ENCODE assay signal across 11 cellular contexts in the genomic region with DNA sequence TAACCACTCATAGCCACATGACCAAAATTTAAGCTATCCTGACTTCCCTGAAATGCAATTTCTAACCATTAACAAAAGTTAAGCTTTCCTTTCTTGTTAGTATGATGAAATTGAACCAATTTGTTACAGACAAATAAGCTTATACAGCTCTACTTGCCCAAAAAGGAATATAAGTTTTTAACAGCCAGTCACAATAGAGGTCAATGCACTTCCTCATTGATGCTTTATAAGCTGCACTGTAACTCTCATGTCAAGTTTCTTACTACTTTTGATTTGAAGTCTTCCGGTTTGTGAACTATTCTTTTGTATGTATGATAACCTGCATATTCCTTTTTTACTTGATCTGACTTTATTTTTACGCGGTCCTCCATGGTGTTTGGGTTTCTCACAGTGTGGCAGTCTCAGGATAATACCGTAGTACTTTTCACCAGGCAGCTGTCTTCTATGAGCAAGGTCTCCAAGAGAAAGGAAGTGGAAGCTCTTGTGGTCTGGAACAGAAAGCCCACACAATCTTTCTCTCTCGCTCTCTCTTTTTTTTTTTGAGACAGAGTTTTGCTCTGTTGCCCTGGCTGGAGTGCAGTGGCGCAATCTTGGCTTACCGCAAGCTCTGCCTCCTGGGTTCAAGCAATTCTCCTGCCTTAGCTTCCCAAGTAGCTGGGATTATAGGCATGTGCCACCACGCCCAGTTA.
DNase-seq lines count a peak whose midpoint lies in the region; ATAC-seq, FAIRE-seq and TF ChIP-seq lines count a peak whose summit lies in the region.
"Had no signal": no experiment of that assay in that cellular context is flagged by ENCODE, and none has a peak within 500 bp of the region (broad histone marks: within the 10 kb centered on the region; RNA-seq: fewer than 3 reads in every experiment).

No MANE protein-coding gene starts in this region.

- no peaks in the 10 kb centered on the region for H3K9me3 Mint-ChIP-seq in activated naive CD8-positive, alpha-beta T cell (ENCODE audit: low read depth)
- H3K9me3 Mint-ChIP-seq in stimulated activated naive CD8-positive, alpha-beta T cell treated with anti-CD3 and anti-CD28 coated beads, Interleukin-15, amount 100 ng/mL, for 72 hours, result peaks cover 8 to 16% of the 10 kb centered on the region in 2 donors

- H3K27ac Mint-ChIP-seq in activated naive CD8-positive, alpha-beta T cell, result peak overlapping the region; percentile 74
- H3K27ac Mint-ChIP-seq in stimulated activated naive CD8-positive, alpha-beta T cell treated with anti-CD3 and anti-CD28 coated beads, Interleukin-15, amount 100 ng/mL, for 72 hours, result peak overlapping the region; percentile 48 to 90

- peak; percentile 84 for ATAC-seq in GM21723 (IDR thresholded peaks at IDR 0.05; ENCODE audit: unreplicated experiment)
- peak; percentile 65 for ATAC-seq in stimulated activated naive CD8-positive, alpha-beta T cell treated with anti-CD3 and anti-CD28 coated beads, Interleukin-15, amount 100 ng/mL, for 72 hours
- ATAC-seq: HCT116 had no signal

- H3K27me3 ChIP-seq in esophagus squamous epithelium, result peaks cover 0 to 43% (median 0%) of the 10 kb centered on the region in 4 donors
- H3K27me3 ChIP-seq: pancreas had no signal

- no peaks in the 10 kb centered on the region for H3K9me3 ChIP-seq in esophagus squamous epithelium
- H3K9me3 ChIP-seq: pancreas had no signal

- no peak overlapping the region for H3K4me3 ChIP-seq in esophagus squamous epithelium
- H3K4me3 ChIP-seq: pancreas had no signal

- FAIRE-seq in GM12891 (lab: Jason Lieb, UNC) (no peak), frontal cortex (lab: Jason Lieb, UNC) (no peak)
- FAIRE-seq: bronchial epithelial cell, pancreas had no signal

- TF ChIP-seq POLR2A in GM12891 (IDR thresholded peaks at IDR 0.05; ENCODE audit: low read depth, low read length) (no peak), esophagus squamous epithelium (IDR thresholded peaks at IDR 0.05) (no peak)

- H3K4me1 ChIP-seq in esophagus squamous epithelium, result peaks cover 0 to 15% (median 0%) of the 10 kb centered on the region in 3 donors

- 54 to 71% methylated on average over 7 to 8 of the region's 8 CpGs for WGBS in esophagus squamous epithelium, 2 donors

- H3K4me3 Mint-ChIP-seq in activated naive CD8-positive, alpha-beta T cell, result peak overlapping the region; percentile 67
- peak overlapping the region; percentile 54 to 69 for H3K4me3 Mint-ChIP-seq in stimulated activated naive CD8-positive, alpha-beta T cell treated with anti-CD3 and anti-CD28 coated beads, Interleukin-15, amount 100 ng/mL, for 72 hours

- peaks cover 61% of the 10 kb centered on the region for H3K4me1 Mint-ChIP-seq in activated naive CD8-positive, alpha-beta T cell (ENCODE audit: low read depth)
- peaks cover 62% of the 10 kb centered on the region for H3K4me1 Mint-ChIP-seq in stimulated activated naive CD8-positive, alpha-beta T cell treated with anti-CD3 and anti-CD28 coated beads, Interleukin-15, amount 100 ng/mL, for 72 hours

- no peaks in the 10 kb centered on the region for H3K36me3 Mint-ChIP-seq in activated naive CD8-positive, alpha-beta T cell

- intact Hi-C loops in esophagus squamous epithelium (cut with DNase I), result no loop called here

- no peaks in the 10 kb centered on the region for H3K27me3 Mint-ChIP-seq in activated naive CD8-positive, alpha-beta T cell
- no peaks in the 10 kb centered on the region for H3K27me3 Mint-ChIP-seq in stimulated activated naive CD8-positive, alpha-beta T cell treated with anti-CD3 and anti-CD28 coated beads, Interleukin-15, amount 100 ng/mL, for 72 hours

- H3K27ac ChIP-seq in esophagus squamous epithelium, result peak overlapping the region in 1 of 4 donors; percentile 52

- no peaks in the 10 kb centered on the region for H3K36me3 ChIP-seq in esophagus squamous epithelium
- H3K36me3 ChIP-seq: pancreas had no signal

- DNase-seq in GM12891 (ENCODE audit: insufficient read length, low spot score) (no peak), M059J (ENCODE audit: low read depth) (peak; percentile 12), putamen (ENCODE audit: low spot score) (no peak), frontal cortex (ENCODE audit: low spot score in 2 of 2) (no peak), esophagus squamous epithelium (lab: John Stamatoyannopoulos, UW) (no peak)
- peak; percentile 45 to 53 for DNase-seq in stimulated activated naive CD8-positive, alpha-beta T cell treated with anti-CD3 and anti-CD28 coated beads, Interleukin-15, amount 100 ng/mL, for 72 hours

- TF ChIP-seq CTCF in esophagus squamous epithelium (IDR thresholded peaks at IDR 0.05), result no peak

TF ChIP-seq in GM12891, 5 proteins besides CTCF, POLR2A, EP300 and RAD21:
- peak; percentile 62 for TF ChIP-seq SPI1 (IDR thresholded peaks at IDR 0.05; ENCODE audit: low read depth, low read length)
- TF ChIP-seq POU2F2 (IDR thresholded peaks at IDR 0.05; ENCODE audit: low read depth, low read length), result no peak
- no peak for TF ChIP-seq TAF1 (IDR thresholded peaks at IDR 0.05; ENCODE audit: low read depth, low read length)
- TF ChIP-seq PAX5 (IDR thresholded peaks at IDR 0.05; ENCODE audit: insufficient read depth, low read length, severe bottlenecking), result no peak
- TF ChIP-seq POLR2AphosphoS5 (IDR thresholded peaks at IDR 0.05; ENCODE audit: low read depth, low read length), result no peak

Comparison
In these comparisons a context has a peak if more than half of its experiments do, and no peak if none do; other contexts are left out.
1. DNase-seq: peak in M059J (single experiment) and stimulated activated naive CD8-positive, alpha-beta T cell treated with anti-CD3 and anti-CD28 coated beads, Interleukin-15, amount 100 ng/mL, for 72 hours (2 of 2); none in GM12891 (single experiment), putamen (single experiment), frontal cortex (0 of 2) and esophagus squamous epithelium (single experiment).